ENCODE assay signal across 8 cellular contexts in the genomic region with DNA sequence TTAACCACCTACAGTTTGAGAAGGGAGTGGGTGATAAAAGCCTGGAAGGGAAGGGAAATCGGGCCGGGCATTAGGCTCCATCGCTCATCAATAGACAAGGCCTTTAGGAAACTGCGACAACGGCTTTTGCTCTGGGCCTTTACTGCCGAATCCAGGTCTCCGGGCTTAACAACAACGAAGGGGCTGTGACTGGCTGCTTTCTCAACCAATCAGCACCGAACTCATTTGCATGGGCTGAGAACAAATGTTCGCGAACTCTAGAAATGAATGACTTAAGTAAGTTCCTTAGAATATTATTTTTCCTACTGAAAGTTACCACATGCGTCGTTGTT. TPM values are rescaled to one million over a fixed set of nuclear protein-coding genes. Genes with fewer than 3 reads are reported as not detected.
DNase-seq lines count a peak whose midpoint lies in the region; ATAC-seq and TF ChIP-seq lines count a peak whose summit lies in the region.

No MANE protein-coding gene starts in this region.

- peaks cover 14% of the 10 kb centered on the region for H3K4me1 ChIP-seq in colonic mucosa

- no peaks in the 10 kb centered on the region for H3K9me3 ChIP-seq in colonic mucosa

- H3K36me3 ChIP-seq in colonic mucosa = no peaks in the 10 kb centered on the region

- H3K9ac ChIP-seq in colonic mucosa (ENCODE audit: low read depth in 2 of 2, low read length in 2 of 2) = peak overlapping the region; percentile 54 to 98

- H3K4me3 ChIP-seq in colonic mucosa = peak overlapping the region; percentile 54

- peak; percentile 93 for DNase-seq in AG08396 (ENCODE audit: low spot score)
- peak; percentile 93 to 97 for DNase-seq in NCI-H446 (lab: John Stamatoyannopoulos, UW)
- DNase-seq in colonic mucosa = peak; percentile 88
- peak; percentile 92 for DNase-seq in kidney tubule cell (ENCODE audit: low spot score)
- peak; percentile 62 to 75 (median 71) for DNase-seq in stimulated activated CD4-positive, alpha-beta T cell treated with anti-CD3 and anti-CD28 coated beads, Interleukin-12 subunit alpha, Interleukin-12 subunit beta, amount 100 ng/mL, for 48 hours (ENCODE audit: low read depth in 2 of 3, low spot score in 1 of 3)

- no peaks in the 10 kb centered on the region for H3K27me3 ChIP-seq in colonic mucosa

- no peak for TF ChIP-seq CTCF in colonic mucosa (IDR thresholded peaks at IDR 0.05)

- intact Hi-C loops in colonic mucosa (cut with DNase I) = no loop called here

- H3K27ac ChIP-seq in colonic mucosa = peak overlapping the region; percentile 98

- ATAC-seq in GM19035 (IDR thresholded peaks at IDR 0.05; ENCODE audit: unreplicated experiment) (peak; percentile 34), HG03354 (IDR thresholded peaks at IDR 0.05; ENCODE audit: poor library complexity, severe bottlenecking, unreplicated experiment) (peak; percentile 43)
- peak; percentile 47 to 53 for ATAC-seq in activated CD4-positive, CD25-positive, alpha-beta regulatory T cell treated with anti-CD3 and anti-CD28 coated beads, Interleukin-2, amount 50 U/mL, for 24 hours

RNA-seq across cellular contexts. Expression of gene RNU7-1, which starts 0.3 kb away (rescaled TPM):
- total RNA-seq in colonic mucosa = not detected

RNA-seq across cellular contexts. Expression of gene C12orf57, which starts 0.5 kb away (rescaled TPM):
- total RNA-seq in colonic mucosa = 100 to 1,000 TPM; 114 to 206 TPM

RNA-seq across cellular contexts. Expression of gene PTPN6, which starts 7.8 kb away (rescaled TPM):
- total RNA-seq in colonic mucosa = 10 to 100 TPM; 44.8 to 48.1 TPM

RNA-seq across cellular contexts. Expression of gene ATN1, which starts 15.6 kb away (rescaled TPM):
- 100 to 1,000 TPM in 1 of 2 donors, 10 to 100 TPM in 1; 67.5 to 103 TPM for total RNA-seq in colonic mucosa

RNA-seq across cellular contexts. Expression of gene PHB2, which starts 27.1 kb away (rescaled TPM):
- 100 to 1,000 TPM; 233 to 323 TPM for total RNA-seq in colonic mucosa

Comparison
In these comparisons a context has a peak if more than half of its experiments do, and no peak if none do; other contexts are left out.
1. Peak in every context shown above with its lines: DNase-seq, ATAC-seq, H3K4me3 ChIP-seq and H3K27ac ChIP-seq.